ENCODE assay signal across 14 cellular contexts in the genomic region with DNA sequence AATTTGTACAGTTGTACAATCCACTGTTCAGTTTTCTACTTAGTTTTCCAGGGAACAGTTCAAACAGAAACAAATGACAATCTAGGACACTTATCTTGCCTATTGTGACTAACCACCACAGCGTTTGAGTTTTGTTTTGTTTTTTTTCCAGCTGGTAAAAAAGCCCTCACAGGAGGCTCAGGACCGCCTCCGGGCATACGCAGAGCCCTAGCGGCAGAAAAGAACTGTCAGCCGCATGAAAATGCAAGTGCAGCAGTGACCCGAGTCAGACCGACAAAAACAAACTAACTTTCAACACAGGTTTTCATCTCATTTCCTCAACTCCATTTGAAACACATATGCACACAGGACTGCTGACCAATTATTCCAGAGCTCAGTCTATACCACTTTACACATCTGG.
DNase-seq lines count a peak whose midpoint lies in the region; ATAC-seq and TF ChIP-seq lines count a peak whose summit lies in the region.
"Had no signal": no experiment of that assay in that cellular context is flagged by ENCODE, and none has a peak within 500 bp of the region (broad histone marks: within the 10 kb centered on the region; RNA-seq: fewer than 3 reads in every experiment).

No MANE protein-coding gene starts in this region.

- peaks cover 13% of the 10 kb centered on the region for H3K4me1 ChIP-seq in body of pancreas

- 15 to 23% methylated on average over 8 of the region's 8 CpGs for WGBS in body of pancreas, 2 donors

- no peak for TF ChIP-seq POLR2A in body of pancreas (IDR thresholded peaks at IDR 0.05)

- intact Hi-C loops in body of pancreas (cut with DNase I), result loop anchor here (5.0 kb wide), 1 partner anchor 280 kb away; no protein-coding TSS in a partner anchor

- peak; percentile 41 for TF ChIP-seq CTCF in AG10803 (conservative IDR thresholded peaks at IDR 0.05; ENCODE audit: low read length)
- TF ChIP-seq CTCF in LNCAP (IDR thresholded peaks at IDR 0.05), result peak; percentile 34; the same call in 1 of the 2 replicates
- TF ChIP-seq CTCF in body of pancreas (IDR thresholded peaks at IDR 0.05), result peak in 5 of 7 experiments; percentile 34 to 52 (median 48)

- H3K36me3 ChIP-seq in body of pancreas (replicated peaks in 1 of 2; ENCODE audit: insufficient read depth in 1 of 2, low read depth in 2 of 2), result no peaks in the 10 kb centered on the region

- DNase-seq in AG10803 (ENCODE audit: low read depth), result peak; percentile 28
- DNase-seq in body of pancreas, result peak; percentile 38 to 66 (median 43)
- DNase-seq in medulla oblongata (ENCODE audit: extremely low spot score), result peak; percentile 57
- no peak for DNase-seq in DMS 273 treated with DMSO at 0.1 percent for 48 hours (lab: John Stamatoyannopoulos, UW)
- DNase-seq in T1000 (lab: John Stamatoyannopoulos, UW), result no peak
- DNase-seq: activated CD4-positive, alpha-beta T cell treated with anti-CD3 and anti-CD28 coated beads for 1 hour; CD8-positive, alpha-beta T cell; KG1; NCI-H524; sigmoid colon; SK-N-SH had no signal

- peak; percentile 73 for ATAC-seq in body of pancreas
- no peak for ATAC-seq in GM21360 (IDR thresholded peaks at IDR 0.05; ENCODE audit: unreplicated experiment)
- ATAC-seq in GM19452 (IDR thresholded peaks at IDR 0.05; ENCODE audit: unreplicated experiment), result no peak
- ATAC-seq: CD8-positive, alpha-beta T cell had no signal

- peak overlapping the region in 3 of 4 donors; percentile 2 to 40 (median 35) for H3K27ac ChIP-seq in body of pancreas
- H3K27ac ChIP-seq: sigmoid colon had no signal

- H3K4me3 ChIP-seq in AG10803 (ENCODE audit: low read length) (no peak overlapping the region), body of pancreas (no peak overlapping the region)
- H3K4me3 ChIP-seq: sigmoid colon had no signal

- H3K9me3 ChIP-seq in body of pancreas, result no peaks in the 10 kb centered on the region
- H3K9me3 ChIP-seq: sigmoid colon, SK-N-SH had no signal

- H3K27me3 ChIP-seq in body of pancreas, result no peaks in the 10 kb centered on the region
- H3K27me3 ChIP-seq: sigmoid colon had no signal

Comparison
In these comparisons a context has a peak if more than half of its experiments do, and no peak if none do; other contexts are left out.
1. DNase-seq: peak in AG10803 (single experiment), body of pancreas (4 of 4) and medulla oblongata (single experiment); none in DMS 273 treated with DMSO at 0.1 percent for 48 hours (single experiment) and T1000 (single experiment).
2. Peak in every context shown above with its lines, with median percentiles within 50 percentile points of each other: CTCF ChIP-seq.